ENCODE assay signal across 15 cellular contexts in genomic region chr11:2911088-2912037, GRCh38. TPM values are rescaled to one million over a fixed set of nuclear protein-coding genes. Genes with fewer than 3 reads are reported as not detected.
A peak's percentile ranks its signal among the peaks of the same experiment; 100 is the strongest.
DNase-seq lines count a peak whose midpoint lies in the region; ATAC-seq and TF ChIP-seq lines count a peak whose summit lies in the region.
"Had no signal": no experiment of that assay in that cellular context is flagged by ENCODE, and none has a peak within 500 bp of the region (broad histone marks: within the 10 kb centered on the region; RNA-seq: fewer than 3 reads in every experiment).

No MANE protein-coding gene starts in this region.

- H3K4me1 Mint-ChIP-seq in Calu3 (ENCODE audit: low read depth, unreplicated experiment) (peaks cover 44% of the 10 kb centered on the region), progenitor cell of endocrine pancreas (ENCODE audit: low read depth) (no peaks in the 10 kb centered on the region)

- no peak for ATAC-seq in Panc1
- no peak for ATAC-seq in HG02981 (IDR thresholded peaks at IDR 0.05; ENCODE audit: unreplicated experiment)
- no peak for ATAC-seq in GM18868 (IDR thresholded peaks at IDR 0.05; ENCODE audit: unreplicated experiment)
- no peak for ATAC-seq in GM21786 (IDR thresholded peaks at IDR 0.05; ENCODE audit: unreplicated experiment)

- no peaks in the 10 kb centered on the region for H3K27me3 Mint-ChIP-seq in Calu3 (ENCODE audit: unreplicated experiment)
- peaks cover 22% of the 10 kb centered on the region for H3K27me3 Mint-ChIP-seq in progenitor cell of endocrine pancreas
- H3K27me3 Mint-ChIP-seq: activated naive CD8-positive, alpha-beta T cell; central memory CD8-positive, alpha-beta T cell had no signal

- POLR2A ChIA-PET in Panc1 (lab: Charles Lee), result no interaction called here

- H3K4me3 Mint-ChIP-seq in Calu3 (ENCODE audit: low read depth, unreplicated experiment) (peak overlapping the region; percentile 56), progenitor cell of endocrine pancreas (ENCODE audit: low read depth) (no peak overlapping the region)
- H3K4me3 Mint-ChIP-seq: activated naive CD8-positive, alpha-beta T cell; central memory CD8-positive, alpha-beta T cell had no signal

- H3K36me3 ChIP-seq in Panc1 (ENCODE audit: control insufficient read depth, insufficient read depth, low read length) (no peaks in the 10 kb centered on the region), esophagus (ENCODE audit: control insufficient read depth in 2 of 2, insufficient read depth in 2 of 2, low read length in 1 of 2) (no peaks in the 10 kb centered on the region)

- H3K36me3 Mint-ChIP-seq in Calu3 (ENCODE audit: insufficient read depth, unreplicated experiment), result peaks cover 32% of the 10 kb centered on the region
- H3K36me3 Mint-ChIP-seq in progenitor cell of endocrine pancreas (ENCODE audit: insufficient read depth), result no peaks in the 10 kb centered on the region
- H3K36me3 Mint-ChIP-seq: activated naive CD8-positive, alpha-beta T cell had no signal

- WGBS in esophagus, 2 donors, result 60 to 68% methylated on average over 24 of the region's 24 CpGs

- peak overlapping the region; percentile 66 for H3K27ac ChIP-seq in Panc1 (ENCODE audit: low read length)
- H3K27ac ChIP-seq in esophagus (ENCODE audit: low read depth in 2 of 2, low read length in 1 of 2), result peak overlapping the region; percentile 96 to 97

- TF ChIP-seq CTCF in Calu3 (IDR thresholded peaks at IDR 0.05; ENCODE audit: unreplicated experiment) (no peak), Panc1 (IDR thresholded peaks at IDR 0.05) (no peak), progenitor cell of endocrine pancreas (IDR thresholded peaks at IDR 0.05; ENCODE audit: unreplicated experiment) (no peak)

- H3K27ac Mint-ChIP-seq in Calu3 (ENCODE audit: unreplicated experiment) (peak overlapping the region; percentile 81), progenitor cell of endocrine pancreas (peak overlapping the region; percentile 76)
- H3K27ac Mint-ChIP-seq: activated naive CD8-positive, alpha-beta T cell had no signal

- intact Hi-C loops in Calu3 (cut with micrococcal nuclease; ENCODE audit: unreplicated experiment), result loop anchor here (2.0 kb wide), 1 partner anchor 15 kb away; no protein-coding TSS in a partner anchor
- intact Hi-C loops in Panc1 (cut with micrococcal nuclease; ENCODE audit: unreplicated experiment), result no loop called here

- H3K27me3 ChIP-seq in Panc1 (ENCODE audit: control insufficient read depth, insufficient read depth, low read length) (no peaks in the 10 kb centered on the region), esophagus (ENCODE audit: control insufficient read depth in 1 of 2, insufficient read depth in 2 of 2, low read length in 2 of 2) (no peaks in the 10 kb centered on the region)

- H3K4me3 ChIP-seq in Panc1 (ENCODE audit: low read depth in 2 of 2, low read length in 2 of 2) (no peak overlapping the region), esophagus (ENCODE audit: low read depth in 1 of 2, low read length in 2 of 2) (no peak overlapping the region)

- no peaks in the 10 kb centered on the region for H3K9me3 ChIP-seq in Panc1 (ENCODE audit: control insufficient read depth, insufficient read depth, low read depth, low read length)
- H3K9me3 ChIP-seq in esophagus (ENCODE audit: control insufficient read depth in 2 of 2, insufficient read depth in 1 of 2, low read depth in 1 of 2, low read length in 1 of 2), result no peaks in the 10 kb centered on the region

- H3K4me1 ChIP-seq in Panc1 (ENCODE audit: control insufficient read depth, insufficient read depth, low read length), result peaks cover 41% of the 10 kb centered on the region
- peaks cover 3 to 26% of the 10 kb centered on the region in 2 donors for H3K4me1 ChIP-seq in esophagus (ENCODE audit: control insufficient read depth in 2 of 2, insufficient read depth in 2 of 2, low read length in 1 of 2)

- in situ Hi-C loops in Panc1 (cut with HindIII; ENCODE audit: low pct_unique_long_range_greater_than_20kb, low sequenced_read_pairs), result no loop called here

- BruUV-seq in Calu3 (replicated peaks; lab: Mats Ljungman, UMichigan) (no TSS peak), Panc1 (replicated peaks; lab: Mats Ljungman, UMichigan) (no TSS peak)

- CTCF ChIA-PET in Calu3 (lab: Charles Lee) (interaction anchor here (0.6 to 2.9 kb wide), 5 partner anchors 8 to 276 kb away, joined by 3 to 12 read pairs (median 7); partner anchors contain the start of gene PHLDA2), Panc1 (lab: Charles Lee) (interaction anchor here (0.7 kb wide), 1 partner anchor 135 kb away, joined by 3 read pairs; no protein-coding TSS in a partner anchor)

- no peak for DNase-seq in Calu3
- DNase-seq in Panc1 (ENCODE audit: low read depth, low spot score), result no peak
- no peak for DNase-seq in progenitor cell of endocrine pancreas (ENCODE audit: low spot score, unreplicated experiment)
- no peak for DNase-seq in NCI-H526 (lab: John Stamatoyannopoulos, UW)
- DNase-seq: activated CD4-positive, CD25-positive, alpha-beta regulatory T cell treated with anti-CD3 and anti-CD28 coated beads, Interleukin-2, amount 50 U/mL, for 72 hours; activated T-cell treated with anti-CD3 and anti-CD28 coated beads for 4 hours; DMS79; erythroblast had no signal

- no peaks in the 10 kb centered on the region for H3K9me3 Mint-ChIP-seq in Calu3 (ENCODE audit: low read depth, unreplicated experiment)
- no peaks in the 10 kb centered on the region for H3K9me3 Mint-ChIP-seq in progenitor cell of endocrine pancreas (ENCODE audit: low read depth)
- H3K9me3 Mint-ChIP-seq: central memory CD8-positive, alpha-beta T cell had no signal

RNA-seq across cellular contexts. Expression of gene PHLDA2, which starts 17.9 kb away (rescaled TPM):
- total RNA-seq in Calu3 (2022) (111 and 142 TPM in 2 replicates), Panc1 (2021; ENCODE audit: unreplicated experiment) (195 TPM), progenitor cell of endocrine pancreas (1.2 and 1.9 TPM in 2 replicates)
- 286 TPM for polyA plus RNA-seq in Panc1 (2012; ENCODE audit: insufficient read length)
- polyA plus RNA-seq in esophagus, result 10 to 100 TPM; 19.6 to 61.7 TPM
- total RNA-seq: skeletal muscle tissue had no signal

RNA-seq across cellular contexts. Expression of gene CDKN1C, which starts 25.8 kb away (rescaled TPM):
- 2.2 and 2.4 TPM in 2 replicates for total RNA-seq in Calu3 (2022)
- total RNA-seq in Panc1 (2021; ENCODE audit: unreplicated experiment), result 4.6 TPM
- 10.9 TPM for polyA plus RNA-seq in Panc1 (2012; ENCODE audit: insufficient read length)
- polyA plus RNA-seq in esophagus, result 10 to 100 TPM; 12.1 to 27.5 TPM
- total RNA-seq in progenitor cell of endocrine pancreas, result 247 and 268 TPM in 2 replicates

Comparison
In these comparisons a context has a peak if more than half of its experiments do, and no peak if none do; other contexts are left out.
1. RNA of gene PHLDA2, which starts 17.9 kb away (total RNA-seq): 195 TPM in Panc1 (single experiment) and 111 to 142 TPM in Calu3; 1.2 to 1.9 TPM in progenitor cell of endocrine pancreas; every median in the first group is over 10 times any median in the second.
2. RNA of gene CDKN1C, which starts 25.8 kb away (total RNA-seq): 247 to 268 TPM in progenitor cell of endocrine pancreas; 4.6 TPM in Panc1 (single experiment) and 2.2 to 2.4 TPM in Calu3; every median in the first group is over 10 times any median in the second.